9 cellular contexts compared by ENCODE assay signal in the genomic region with DNA sequence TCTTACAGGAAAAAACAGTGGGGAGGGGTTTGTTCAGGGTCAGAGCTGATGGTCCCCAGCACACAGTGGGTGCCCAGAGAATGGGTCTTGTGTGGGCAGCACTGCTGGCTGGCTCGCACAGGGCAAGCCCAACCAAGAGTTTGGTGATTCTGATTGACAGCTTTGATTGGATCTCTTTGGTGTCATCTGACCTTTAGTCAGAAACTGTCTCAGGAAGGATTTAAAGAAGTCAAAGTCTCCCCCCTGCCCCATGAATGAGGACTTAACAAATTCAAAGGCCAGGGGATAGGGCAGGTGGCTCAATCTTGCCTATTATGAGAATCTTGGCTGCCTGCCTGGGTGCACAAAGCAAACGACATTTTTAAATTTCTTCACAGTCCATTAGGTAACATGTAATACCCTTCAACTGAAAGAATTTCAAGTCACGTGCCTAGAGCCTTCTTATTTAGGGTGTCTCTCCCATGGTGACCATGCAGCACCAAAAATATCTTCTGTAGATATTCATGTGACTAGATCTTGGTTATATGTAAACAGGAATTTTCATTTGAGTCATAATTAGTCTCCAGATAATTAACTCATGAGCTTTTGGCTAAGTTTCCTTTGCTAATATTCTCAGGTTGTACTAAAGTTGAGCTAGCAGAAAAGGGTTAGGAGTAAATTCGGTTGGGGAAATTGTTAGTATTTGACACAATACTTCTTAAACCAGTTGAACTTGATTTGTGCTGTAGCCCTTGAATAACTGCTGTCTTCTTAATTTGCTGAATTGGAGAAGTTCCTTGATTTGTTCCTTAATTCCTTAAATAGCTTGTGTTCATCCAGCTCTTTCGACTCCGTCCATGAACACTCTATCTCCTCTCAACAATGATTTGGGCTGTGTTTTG.
DNase-seq lines count a peak whose midpoint lies in the region; ATAC-seq lines count a peak whose summit lies in the region.
"Had no signal": no experiment of that assay in that cellular context is flagged by ENCODE, and none has a peak within 500 bp of the region (broad histone marks: within the 10 kb centered on the region; RNA-seq: fewer than 3 reads in every experiment).

No MANE protein-coding gene starts in this region.

- no peaks in the 10 kb centered on the region for H3K27me3 ChIP-seq in duodenal mucosa (ENCODE audit: control insufficient read depth in 1 of 2, insufficient read depth in 2 of 2, low read length in 2 of 2)

- no peak overlapping the region for H3K4me3 ChIP-seq in duodenal mucosa (ENCODE audit: low read depth in 1 of 2, low read length in 2 of 2)

- H3K36me3 ChIP-seq in duodenal mucosa (ENCODE audit: control insufficient read depth in 1 of 2, insufficient read depth in 2 of 2, low read length in 2 of 2): no peaks in the 10 kb centered on the region

- DNase-seq in ELR (ENCODE audit: low read depth) (peak; percentile 49), NCI-H2029 treated with DMSO at 0.1 percent for 48 hours (lab: John Stamatoyannopoulos, UW) (peak; percentile 96), pons (ENCODE audit: low spot score) (peak; percentile 9), NCI-H1930 (lab: John Stamatoyannopoulos, UW) (no peak), NK-92 (lab: John Stamatoyannopoulos, UW; ENCODE audit: unreplicated experiment) (no peak), NCI-H748 (lab: John Stamatoyannopoulos, UW; ENCODE audit: unreplicated experiment) (no peak)
- DNase-seq: immature natural killer cell had no signal

- no peaks in the 10 kb centered on the region for H3K9me3 ChIP-seq in duodenal mucosa (ENCODE audit: control insufficient read depth in 1 of 2, low read length in 2 of 2)

- ATAC-seq in HG02571 (IDR thresholded peaks at IDR 0.05; ENCODE audit: unreplicated experiment): no peak

- H3K9ac ChIP-seq in duodenal mucosa (ENCODE audit: low read depth in 1 of 2, low read length in 2 of 2): no peak overlapping the region

- H3K4me1 ChIP-seq in duodenal mucosa (ENCODE audit: control insufficient read depth in 1 of 2, insufficient read depth in 2 of 2, low read length in 2 of 2): peaks cover 21 to 34% of the 10 kb centered on the region in 2 donors

- H3K27ac ChIP-seq in duodenal mucosa (ENCODE audit: low read depth, low read length): peak overlapping the region; percentile 60

Comparison
In these comparisons a context has a peak if more than half of its experiments do, and no peak if none do; other contexts are left out.
1. DNase-seq: peak in ELR (single experiment), NCI-H2029 treated with DMSO at 0.1 percent for 48 hours (single experiment) and pons (single experiment); none in NCI-H1930 (0 of 2), NK-92 (single experiment) and NCI-H748 (single experiment).